In the genomic region with DNA sequence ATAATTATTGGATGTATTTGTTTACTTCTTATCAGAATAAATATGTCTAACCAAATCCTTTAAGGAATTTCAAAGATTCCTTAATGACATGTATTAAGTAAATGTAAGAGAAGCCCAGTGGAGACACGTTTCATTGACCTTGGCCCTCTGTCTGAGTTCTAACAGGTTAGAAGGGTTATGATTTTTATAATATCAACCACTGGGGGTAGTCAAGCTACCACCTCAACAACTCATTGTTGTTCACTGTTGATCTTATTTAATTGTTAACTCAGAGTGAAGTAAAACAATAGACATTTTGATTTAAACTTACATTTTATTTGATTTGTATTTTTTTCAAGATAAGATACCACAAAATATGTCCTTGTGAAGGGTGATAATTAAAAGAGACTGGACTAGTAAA, we compare ENCODE assay signal across 14 cellular contexts.
A peak's percentile ranks its signal among the peaks of the same experiment; 100 is the strongest.
DNase-seq lines count a peak whose midpoint lies in the region; ATAC-seq and TF ChIP-seq lines count a peak whose summit lies in the region.
"Had no signal": no experiment of that assay in that cellular context is flagged by ENCODE, and none has a peak within 500 bp of the region (broad histone marks: within the 10 kb centered on the region; RNA-seq: fewer than 3 reads in every experiment).

No MANE protein-coding gene starts in this region.

- ATAC-seq in HG03354 (IDR thresholded peaks at IDR 0.05; ENCODE audit: poor library complexity, severe bottlenecking, unreplicated experiment), result peak; percentile 75
- ATAC-seq: left colon had no signal

- CTCF ChIA-PET in MCF 10A (lab: Yijun Ruan, JAX), result interaction anchor here (0.7 kb wide), 1 partner anchor 1325 kb away, joined by 3 read pairs; no protein-coding TSS in a partner anchor

- intact Hi-C loops in MCF 10A (cut with micrococcal nuclease) (no loop called here), breast epithelium (cut with DNase I; ENCODE audit: low total_unique reads) (no loop called here), vagina (cut with DNase I) (no loop called here)

- in situ Hi-C loops in G401 (cut with HindIII; ENCODE audit: low sequenced_read_pairs), result no loop called here

- H3K27ac ChIP-seq in breast epithelium (no peak overlapping the region), vagina (no peak overlapping the region)
- H3K27ac ChIP-seq: tibial artery had no signal

- no peak overlapping the region for H3K27ac Mint-ChIP-seq in MCF 10A (ENCODE audit: low read depth, unreplicated experiment)
- no peak overlapping the region for H3K27ac Mint-ChIP-seq in type B pancreatic cell

- H3K4me3 Mint-ChIP-seq in MCF 10A (ENCODE audit: unreplicated experiment) (no peak overlapping the region), type B pancreatic cell (no peak overlapping the region)

- H3K36me3 Mint-ChIP-seq in MCF 10A (ENCODE audit: insufficient read depth, unreplicated experiment) (no peaks in the 10 kb centered on the region), type B pancreatic cell (no peaks in the 10 kb centered on the region)

- no peaks in the 10 kb centered on the region for H3K9me3 ChIP-seq in breast epithelium
- H3K9me3 ChIP-seq in vagina, result no peaks in the 10 kb centered on the region
- H3K9me3 ChIP-seq: tibial artery had no signal

- peak; percentile 4 for DNase-seq in MCF 10A (ENCODE audit: unreplicated experiment)
- DNase-seq in breast epithelium (ENCODE audit: low spot score in 2 of 2), result no peak
- DNase-seq in RPMI8226, result peak; percentile 22
- no peak for DNase-seq in type B pancreatic cell (ENCODE audit: extremely low spot score, unreplicated experiment)
- DNase-seq in G401 (ENCODE audit: low spot score), result no peak
- no peak for DNase-seq in AG20443 (ENCODE audit: low spot score)
- no peak for DNase-seq in vagina (ENCODE audit: extremely low spot score in 2 of 2)
- DNase-seq: activated CD4-positive, alpha-beta T cell treated with anti-CD3 and anti-CD28 coated beads for 48 hours; activated effector memory CD4-positive, alpha-beta T cell treated with Interleukin-2 at 50 U/mL for 16 hours; cerebellar nuclear complex; left colon; NCI-H1436 treated with DMSO at 0.1 percent for 48 hours; tibial artery had no signal

- H3K4me3 ChIP-seq in breast epithelium (no peak overlapping the region), vagina (no peak overlapping the region)
- H3K4me3 ChIP-seq: tibial artery had no signal

- POLR2A ChIA-PET in MCF 10A (lab: Yijun Ruan, JAX), result no interaction called here

- no peaks in the 10 kb centered on the region for H3K27me3 ChIP-seq in breast epithelium
- no peaks in the 10 kb centered on the region for H3K27me3 ChIP-seq in vagina
- H3K27me3 ChIP-seq: tibial artery had no signal

- no TSS peak for BruUV-seq in MCF 10A (replicated peaks; lab: Mats Ljungman, UMichigan)

- TF ChIP-seq POLR2A in breast epithelium (IDR thresholded peaks at IDR 0.05) (no peak), vagina (IDR thresholded peaks at IDR 0.05) (no peak)

- H3K36me3 ChIP-seq in breast epithelium (no peaks in the 10 kb centered on the region), vagina (no peaks in the 10 kb centered on the region)
- H3K36me3 ChIP-seq: tibial artery had no signal

- no peaks in the 10 kb centered on the region for H3K4me1 ChIP-seq in breast epithelium
- no peaks in the 10 kb centered on the region for H3K4me1 ChIP-seq in vagina
- H3K4me1 ChIP-seq: tibial artery had no signal

- H3K4me1 Mint-ChIP-seq in MCF 10A (ENCODE audit: insufficient read depth, unreplicated experiment) (no peaks in the 10 kb centered on the region), type B pancreatic cell (ENCODE audit: unreplicated experiment) (no peaks in the 10 kb centered on the region)

- TF ChIP-seq CTCF in MCF 10A (IDR thresholded peaks at IDR 0.05; ENCODE audit: unreplicated experiment), result peak; percentile 13
- TF ChIP-seq CTCF in breast epithelium (IDR thresholded peaks at IDR 0.05), result no peak
- peak; percentile 64 for TF ChIP-seq CTCF in type B pancreatic cell (conservative IDR thresholded peaks at IDR 0.05)
- TF ChIP-seq CTCF in vagina (IDR thresholded peaks at IDR 0.05), result no peak

- H3K27me3 Mint-ChIP-seq in MCF 10A (ENCODE audit: insufficient read depth, unreplicated experiment) (no peaks in the 10 kb centered on the region), type B pancreatic cell (no peaks in the 10 kb centered on the region)

- peaks cover 6% of the 10 kb centered on the region for H3K9me3 Mint-ChIP-seq in MCF 10A (ENCODE audit: unreplicated experiment)
- H3K9me3 Mint-ChIP-seq in type B pancreatic cell, result no peaks in the 10 kb centered on the region

Comparison
In these comparisons a context has a peak if more than half of its experiments do, and no peak if none do; other contexts are left out.
1. DNase-seq: peak in MCF 10A (single experiment) and RPMI8226 (single experiment); none in breast epithelium (0 of 2), type B pancreatic cell (single experiment), G401 (single experiment), AG20443 (single experiment) and vagina (0 of 2).
2. CTCF ChIP-seq: peak in MCF 10A (single experiment) and type B pancreatic cell (single experiment); none in breast epithelium (0 of 3) and vagina (0 of 3).